13 cellular contexts compared by ENCODE assay signal in the genomic region with DNA sequence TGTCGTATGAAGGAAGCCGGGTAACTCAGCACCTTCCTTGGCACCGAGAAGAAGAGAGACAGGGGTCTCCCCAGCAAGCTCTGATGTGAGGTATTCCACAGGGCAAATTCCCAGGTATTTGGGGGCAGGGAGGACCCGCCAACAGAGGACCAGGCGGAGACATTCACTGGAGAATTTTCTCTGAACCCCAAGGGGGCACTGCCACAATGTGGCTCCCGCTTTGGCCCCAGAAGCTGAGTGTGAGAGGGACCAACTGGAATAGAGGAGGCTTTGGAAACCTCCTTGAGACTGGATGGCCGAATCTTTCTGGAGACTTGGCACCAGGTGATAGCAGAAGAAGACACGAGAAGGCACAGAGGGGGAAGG. TPM values are rescaled to one million over a fixed set of nuclear protein-coding genes. Genes with fewer than 3 reads are reported as not detected.
DNase-seq lines count a peak whose midpoint lies in the region; ATAC-seq and TF ChIP-seq lines count a peak whose summit lies in the region.
"Had no signal": no experiment of that assay in that cellular context is flagged by ENCODE, and none has a peak within 500 bp of the region (broad histone marks: within the 10 kb centered on the region; RNA-seq: fewer than 3 reads in every experiment).

No MANE protein-coding gene starts in this region.

- TF ChIP-seq EP300 in neural cell (conservative IDR thresholded peaks at IDR 0.05; ENCODE audit: poor library complexity, severe bottlenecking): no peak

- no peak overlapping the region for H3K4me2 ChIP-seq in neural cell (ENCODE audit: low read length)

- TF ChIP-seq CTCF in Caco-2 (IDR thresholded peaks at IDR 0.05; ENCODE audit: insufficient read depth in 1 of 2, low read depth in 1 of 2, low read length in 1 of 2, severe bottlenecking in 1 of 2, unreplicated experiment in 1 of 2) (no peak), neural cell (IDR thresholded peaks at IDR 0.05; ENCODE audit: poor library complexity, severe bottlenecking) (no peak)

- H3F3A ChIP-seq in neural cell (ENCODE audit: insufficient read depth, low read length, poor library complexity, severe bottlenecking): no peaks in the 10 kb centered on the region

- no peak overlapping the region for H3K27ac Mint-ChIP-seq in Caco-2 (ENCODE audit: unreplicated experiment)
- H3K27ac Mint-ChIP-seq: activated B cell treated with CpG ODN at 0.5 μM for 24 hours; activated CD8-positive, alpha-beta memory T cell treated with anti-CD3 and anti-CD28 coated beads, Interleukin-2, amount 10 ng/mL, durations not matched to agents 7 days and 5 days had no signal

- H3K9me3 ChIP-seq in Caco-2 (no peaks in the 10 kb centered on the region), MG63 (no peaks in the 10 kb centered on the region), duodenal mucosa (ENCODE audit: control insufficient read depth in 1 of 2, low read length in 2 of 2) (no peaks in the 10 kb centered on the region), neural cell (ENCODE audit: low read length) (no peaks in the 10 kb centered on the region)

- POLR2A ChIA-PET in Caco-2 (lab: Charles Lee): interaction anchor here (0.8 kb wide), 1 partner anchor 477 kb away, joined by 3 read pairs; no protein-coding TSS in a partner anchor

- no peaks in the 10 kb centered on the region for H3K79me2 ChIP-seq in neural cell (replicated peaks; ENCODE audit: insufficient read depth, low read length)
- H3K79me2 ChIP-seq: parathyroid adenoma had no signal

- H3K27me3 ChIP-seq in Caco-2 (replicated peaks; ENCODE audit: control insufficient read depth, insufficient read depth, low read length): no peaks in the 10 kb centered on the region
- no peaks in the 10 kb centered on the region for H3K27me3 ChIP-seq in MG63
- no peaks in the 10 kb centered on the region for H3K27me3 ChIP-seq in duodenal mucosa (ENCODE audit: control insufficient read depth in 1 of 2, insufficient read depth in 2 of 2, low read length in 2 of 2)
- peaks cover 8% of the 10 kb centered on the region for H3K27me3 ChIP-seq in neural cell (ENCODE audit: insufficient read depth, low read depth, low read length)

- H3K36me3 ChIP-seq in Caco-2 (ENCODE audit: control insufficient read depth, insufficient read depth, low read length) (no peaks in the 10 kb centered on the region), MG63 (peaks cover 5% of the 10 kb centered on the region), duodenal mucosa (ENCODE audit: control insufficient read depth in 1 of 2, insufficient read depth in 2 of 2, low read length in 2 of 2) (no peaks in the 10 kb centered on the region), neural cell (ENCODE audit: insufficient read depth, low read length) (no peaks in the 10 kb centered on the region)

- H3K27me3 Mint-ChIP-seq in Caco-2 (ENCODE audit: insufficient read depth, unreplicated experiment): no peaks in the 10 kb centered on the region

- H2AFZ ChIP-seq in neural cell (ENCODE audit: low read depth, low read length): no peak overlapping the region

- ATAC-seq in HG03025 (IDR thresholded peaks at IDR 0.05; ENCODE audit: low FRiP score, unreplicated experiment): no peak
- ATAC-seq: activated CD8-positive, alpha-beta memory T cell treated with anti-CD3 and anti-CD28 coated beads, Interleukin-2, amount 10 ng/mL, durations not matched to agents 7 days and 5 days had no signal

- H4K20me1 ChIP-seq in neural cell (ENCODE audit: insufficient read depth): no peaks in the 10 kb centered on the region

- H3K9me2 ChIP-seq in neural cell (ENCODE audit: insufficient read depth, low read length): no peaks in the 10 kb centered on the region

- no peak overlapping the region for H3K27ac ChIP-seq in duodenal mucosa (ENCODE audit: low read depth, low read length)
- H3K27ac ChIP-seq in neural cell (ENCODE audit: low read length): no peak overlapping the region
- H3K27ac ChIP-seq: parathyroid adenoma had no signal

- BruUV-seq in Caco-2 (replicated peaks; lab: Mats Ljungman, UMichigan): no TSS peak

- H3K4me1 Mint-ChIP-seq in Caco-2 (ENCODE audit: low read depth, unreplicated experiment): peaks cover 7% of the 10 kb centered on the region
- H3K4me1 Mint-ChIP-seq: activated B cell treated with CpG ODN at 0.5 μM for 24 hours; activated CD8-positive, alpha-beta memory T cell treated with anti-CD3 and anti-CD28 coated beads, Interleukin-2, amount 10 ng/mL, durations not matched to agents 7 days and 5 days had no signal

- H3K9ac ChIP-seq in duodenal mucosa (ENCODE audit: low read depth in 1 of 2, low read length in 2 of 2) (peak overlapping the region; percentile 25 to 43), neural cell (ENCODE audit: low read length) (no peak overlapping the region)
- H3K9ac ChIP-seq: parathyroid adenoma had no signal

- no peak for DNase-seq in Caco-2
- DNase-seq in MG63: no peak
- no peak for DNase-seq in nucleus accumbens (lab: John Stamatoyannopoulos, UW)
- no peak for DNase-seq in medulla oblongata (ENCODE audit: extremely low spot score)
- DNase-seq in NCI-H510A treated with DMSO at 0.1 percent for 48 hours (lab: John Stamatoyannopoulos, UW): no peak
- DNase-seq: activated B cell treated with CpG ODN at 0.5 μM for 24 hours; activated CD8-positive, alpha-beta memory T cell treated with anti-CD3 and anti-CD28 coated beads, Interleukin-2, amount 10 ng/mL, durations not matched to agents 7 days and 5 days; activated naive CD4-positive, alpha-beta T cell treated with Interleukin-2 at 50 U/mL for 16 hours; DMS153 had no signal

- H3K9me3 Mint-ChIP-seq in Caco-2 (ENCODE audit: unreplicated experiment): no peaks in the 10 kb centered on the region
- H3K9me3 Mint-ChIP-seq: activated B cell treated with CpG ODN at 0.5 μM for 24 hours had no signal

- no peak for TF ChIP-seq RAD21 in neural cell (conservative IDR thresholded peaks at IDR 0.05)

- intact Hi-C loops in Caco-2 (cut with micrococcal nuclease; ENCODE audit: unreplicated experiment): loop anchor here (2.0 to 10.0 kb wide), 2 partner anchors 14 to 70 kb away; no protein-coding TSS in a partner anchor

- CTCF ChIA-PET in Caco-2 (lab: Charles Lee): no interaction called here

- H3K36me3 Mint-ChIP-seq in Caco-2 (ENCODE audit: insufficient read depth, unreplicated experiment): peaks cover 11% of the 10 kb centered on the region
- H3K36me3 Mint-ChIP-seq: activated CD8-positive, alpha-beta memory T cell treated with anti-CD3 and anti-CD28 coated beads, Interleukin-2, amount 10 ng/mL, durations not matched to agents 7 days and 5 days had no signal

- H3K4me1 ChIP-seq in Caco-2 (peaks cover 3% of the 10 kb centered on the region; the same call in 1 of the 2 replicates), duodenal mucosa (ENCODE audit: control insufficient read depth in 1 of 2, insufficient read depth in 2 of 2, low read length in 2 of 2) (no peaks in the 10 kb centered on the region)
- H3K4me1 ChIP-seq: parathyroid adenoma had no signal

- H3K4me3 ChIP-seq in Caco-2 (ENCODE audit: low read depth, low read length): peak overlapping the region; percentile 63
- peak overlapping the region; percentile 79 for H3K4me3 ChIP-seq in MG63
- H3K4me3 ChIP-seq in duodenal mucosa (ENCODE audit: low read depth in 1 of 2, low read length in 2 of 2): peak overlapping the region; percentile 40 to 48
- H3K4me3 ChIP-seq in neural cell (ENCODE audit: low read length): peak overlapping the region; percentile 62

- peak overlapping the region; percentile 76 for H3K4me3 Mint-ChIP-seq in Caco-2 (ENCODE audit: unreplicated experiment)
- H3K4me3 Mint-ChIP-seq: activated B cell treated with CpG ODN at 0.5 μM for 24 hours; activated CD8-positive, alpha-beta memory T cell treated with anti-CD3 and anti-CD28 coated beads, Interleukin-2, amount 10 ng/mL, durations not matched to agents 7 days and 5 days had no signal

TF ChIP-seq in neural cell, 6 proteins besides CTCF, POLR2A, EP300 and RAD21:
- TF ChIP-seq TAF1 (IDR thresholded peaks at IDR 0.05; ENCODE audit: low read depth) (no peak), MXI1 (conservative IDR thresholded peaks at IDR 0.05; ENCODE audit: poor library complexity, severe bottlenecking) (no peak), POLR2AphosphoS5 (IDR thresholded peaks at IDR 0.05) (no peak), SMC3 (conservative IDR thresholded peaks at IDR 0.05; ENCODE audit: poor library complexity) (no peak), EZH2 (IDR thresholded peaks at IDR 0.05; ENCODE audit: borderline replicate concordance, insufficient read depth, low read length, poor library complexity, severe bottlenecking) (no peak)
- TF ChIP-seq, protein P1, sequence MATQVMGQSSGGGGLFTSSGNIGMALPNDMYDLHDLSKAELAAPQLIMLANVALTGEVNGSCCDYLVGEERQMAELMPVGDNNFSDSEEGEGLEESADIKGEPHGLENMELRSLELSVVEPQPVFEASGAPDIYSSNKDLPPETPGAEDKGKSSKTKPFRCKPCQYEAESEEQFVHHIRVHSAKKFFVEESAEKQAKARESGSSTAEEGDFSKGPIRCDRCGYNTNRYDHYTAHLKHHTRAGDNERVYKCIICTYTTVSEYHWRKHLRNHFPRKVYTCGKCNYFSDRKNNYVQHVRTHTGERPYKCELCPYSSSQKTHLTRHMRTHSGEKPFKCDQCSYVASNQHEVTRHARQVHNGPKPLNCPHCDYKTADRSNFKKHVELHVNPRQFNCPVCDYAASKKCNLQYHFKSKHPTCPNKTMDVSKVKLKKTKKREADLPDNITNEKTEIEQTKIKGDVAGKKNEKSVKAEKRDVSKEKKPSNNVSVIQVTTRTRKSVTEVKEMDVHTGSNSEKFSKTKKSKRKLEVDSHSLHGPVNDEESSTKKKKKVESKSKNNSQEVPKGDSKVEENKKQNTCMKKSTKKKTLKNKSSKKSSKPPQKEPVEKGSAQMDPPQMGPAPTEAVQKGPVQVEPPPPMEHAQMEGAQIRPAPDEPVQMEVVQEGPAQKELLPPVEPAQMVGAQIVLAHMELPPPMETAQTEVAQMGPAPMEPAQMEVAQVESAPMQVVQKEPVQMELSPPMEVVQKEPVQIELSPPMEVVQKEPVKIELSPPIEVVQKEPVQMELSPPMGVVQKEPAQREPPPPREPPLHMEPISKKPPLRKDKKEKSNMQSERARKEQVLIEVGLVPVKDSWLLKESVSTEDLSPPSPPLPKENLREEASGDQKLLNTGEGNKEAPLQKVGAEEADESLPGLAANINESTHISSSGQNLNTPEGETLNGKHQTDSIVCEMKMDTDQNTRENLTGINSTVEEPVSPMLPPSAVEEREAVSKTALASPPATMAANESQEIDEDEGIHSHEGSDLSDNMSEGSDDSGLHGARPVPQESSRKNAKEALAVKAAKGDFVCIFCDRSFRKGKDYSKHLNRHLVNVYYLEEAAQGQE (IDR thresholded peaks at IDR 0.05; ENCODE audit: borderline replicate concordance): no peak

RNA-seq across cellular contexts. Expression of a gene that starts 0.7 kb away (rescaled TPM):
- total RNA-seq in Caco-2 (2022): 39.8 and 40.4 TPM in 2 replicates
- total RNA-seq in MG63 (2014; rRNA removed; shearing (Covaris generic); ENCODE audit: low replicate concordance): 27.9 and 32.4 TPM in 2 replicates
- 0.10 TPM in 1 of 2 replicates, not detected in the other for polyA plus RNA-seq in neural cell
- not detected in 2 replicates for polyA minus RNA-seq in neural cell
- total RNA-seq: activated B cell treated with CpG ODN at 0.5 μM for 24 hours; activated CD8-positive, alpha-beta memory T cell treated with anti-CD3 and anti-CD28 coated beads, Interleukin-2, amount 10 ng/mL, durations not matched to agents 7 days and 5 days had no signal
